Comparison of ENCODE assay signal across 22 cellular contexts in genomic region chr12:67826148-67826547, GRCh38.
A peak's percentile ranks its signal among the peaks of the same experiment; 100 is the strongest.
DNase-seq lines count a peak whose midpoint lies in the region; ATAC-seq and TF ChIP-seq lines count a peak whose summit lies in the region.
"Had no signal": no experiment of that assay in that cellular context is flagged by ENCODE, and none has a peak within 500 bp of the region (broad histone marks: within the 10 kb centered on the region; RNA-seq: fewer than 3 reads in every experiment).

No MANE protein-coding gene starts in this region.

- H3K9ac ChIP-seq in trophoblast cell (ENCODE audit: low read length): no peak overlapping the region

- H2AFZ ChIP-seq in ACC112 (ENCODE audit: low read length, unreplicated experiment) (peak overlapping the region; percentile 21), GM23338 (peak overlapping the region; percentile 35; the same call in 1 of the 2 replicates), trophoblast cell (ENCODE audit: insufficient read depth, low read length, poor library complexity) (no peak overlapping the region)

- H4K12ac ChIP-seq in trophoblast cell (ENCODE audit: low read depth, low read length): no peak overlapping the region

- TF ChIP-seq EP300 in gastroesophageal sphincter (IDR thresholded peaks at IDR 0.05): no peak

- H3K27ac Mint-ChIP-seq in GM23338 (no peak overlapping the region), Caco-2 (ENCODE audit: unreplicated experiment) (no peak overlapping the region)
- H3K27ac Mint-ChIP-seq: CD8-positive, alpha-beta T cell; T-helper 17 cell had no signal

- no peak overlapping the region for H3K27ac ChIP-seq in ACC112 (ENCODE audit: low read depth, low read length)
- no peak overlapping the region for H3K27ac ChIP-seq in GM23338 (ENCODE audit: low read depth)
- H3K27ac ChIP-seq in gastroesophageal sphincter: peak overlapping the region; percentile 86 to 99 (median 90)
- peak overlapping the region; percentile 80 for H3K27ac ChIP-seq in trophoblast cell (ENCODE audit: low read depth, low read length)
- H3K27ac ChIP-seq: SJCRH30, WERI-Rb-1 had no signal

- no peaks in the 10 kb centered on the region for H3F3A ChIP-seq in GM23338 (replicated peaks; ENCODE audit: low read depth)

- H3K36me3 Mint-ChIP-seq in GM23338 (ENCODE audit: low read depth) (no peaks in the 10 kb centered on the region), Caco-2 (ENCODE audit: insufficient read depth, unreplicated experiment) (no peaks in the 10 kb centered on the region)
- H3K36me3 Mint-ChIP-seq: CD8-positive, alpha-beta T cell had no signal

- no peak overlapping the region for H3K4ac ChIP-seq in trophoblast cell (ENCODE audit: low read depth, low read length)

- no peak overlapping the region for H2BK5ac ChIP-seq in trophoblast cell (ENCODE audit: low read depth, low read length, poor library complexity)

- H3K23ac ChIP-seq in trophoblast cell (ENCODE audit: low read length): no peak overlapping the region

- H3K27me3 ChIP-seq in ACC112 (ENCODE audit: insufficient read depth, low read length) (no peaks in the 10 kb centered on the region), GM23338 (ENCODE audit: insufficient read depth) (no peaks in the 10 kb centered on the region), gastroesophageal sphincter (no peaks in the 10 kb centered on the region), trophoblast cell (ENCODE audit: insufficient read depth, low read length) (no peaks in the 10 kb centered on the region), Caco-2 (replicated peaks; ENCODE audit: control insufficient read depth, insufficient read depth, low read length) (no peaks in the 10 kb centered on the region)
- H3K27me3 ChIP-seq: SJCRH30 had no signal

- H3K27me3 Mint-ChIP-seq in GM23338 (ENCODE audit: insufficient read depth, low read depth, poor library complexity) (no peaks in the 10 kb centered on the region), Caco-2 (ENCODE audit: insufficient read depth, unreplicated experiment) (no peaks in the 10 kb centered on the region)
- H3K27me3 Mint-ChIP-seq: T-helper 17 cell had no signal

- peaks cover 10% of the 10 kb centered on the region; the same call in 1 of the 2 replicates for H3K9me2 ChIP-seq in GM23338 (ENCODE audit: insufficient read depth)

- H3K4me1 Mint-ChIP-seq in GM23338 (peaks cover 4% of the 10 kb centered on the region; the same call in 2 of the 3 replicates), Caco-2 (ENCODE audit: low read depth, unreplicated experiment) (no peaks in the 10 kb centered on the region)

- POLR2A ChIA-PET in Caco-2 (lab: Charles Lee): no interaction called here

- 24 to 45% methylated on average over 2 of the region's 2 CpGs for WGBS in gastroesophageal sphincter (ENCODE audit: low coverage in 1 of 2), 2 donors
- no CpG with 5 or more reads among the region's 2 CpGs for WGBS in trophoblast cell (ENCODE audit: extremely low coverage, insufficient coverage, insufficient read length)

- H4K91ac ChIP-seq in trophoblast cell (ENCODE audit: low read depth, low read length): no peak overlapping the region

- no peaks in the 10 kb centered on the region for H4K20me1 ChIP-seq in GM23338 (replicated peaks; ENCODE audit: insufficient read depth)

- H3K4me3 ChIP-seq in ACC112 (ENCODE audit: low read depth, low read length): no peak overlapping the region
- H3K4me3 ChIP-seq in GM23338: no peak overlapping the region
- H3K4me3 ChIP-seq in gastroesophageal sphincter: no peak overlapping the region
- H3K4me3 ChIP-seq in trophoblast cell (ENCODE audit: low read depth, low read length): no peak overlapping the region
- H3K4me3 ChIP-seq in Caco-2 (ENCODE audit: low read depth, low read length): no peak overlapping the region
- H3K4me3 ChIP-seq: K562, SJCRH30 had no signal

- H2BK120ac ChIP-seq in trophoblast cell (ENCODE audit: insufficient read depth, low read length, poor library complexity): no peak overlapping the region

- ATAC-seq in GM23338 (no peak), gastroesophageal sphincter (peak; percentile 34), GM21390 (IDR thresholded peaks at IDR 0.05; ENCODE audit: unreplicated experiment) (no peak)
- ATAC-seq: CD8-positive, alpha-beta T cell; K562; PC-3; T-helper 17 cell had no signal

- H3K36me3 ChIP-seq in ACC112 (ENCODE audit: insufficient read depth, low read length) (no peaks in the 10 kb centered on the region), GM23338 (ENCODE audit: insufficient read depth) (no peaks in the 10 kb centered on the region), gastroesophageal sphincter (no peaks in the 10 kb centered on the region), trophoblast cell (ENCODE audit: control insufficient read depth in 1 of 2, insufficient read depth in 2 of 2, low read length in 2 of 2) (no peaks in the 10 kb centered on the region), Caco-2 (ENCODE audit: control insufficient read depth, insufficient read depth, low read length) (no peaks in the 10 kb centered on the region)
- H3K36me3 ChIP-seq: SJCRH30, WERI-Rb-1 had no signal

- no peaks in the 10 kb centered on the region for H3K79me2 ChIP-seq in ACC112 (ENCODE audit: control insufficient read depth, insufficient read depth, low read length, unreplicated experiment)
- H3K79me2 ChIP-seq in GM23338 (replicated peaks; ENCODE audit: insufficient read depth): no peaks in the 10 kb centered on the region
- H3K79me2 ChIP-seq in trophoblast cell (ENCODE audit: control insufficient read depth, insufficient read depth, low read length, poor library complexity): no peaks in the 10 kb centered on the region

- H4K8ac ChIP-seq in trophoblast cell (ENCODE audit: low read depth, low read length): no peak overlapping the region

- DNase-seq in GM23338 (ENCODE audit: low spot score) (no peak), trophoblast cell (peak in 1 of 2 donors; percentile 4), Caco-2 (no peak), 8988T (no peak), SKM-1 (lab: John Stamatoyannopoulos, UW; ENCODE audit: unreplicated experiment) (no peak)
- DNase-seq: activated effector memory CD4-positive, alpha-beta T cell treated with anti-CD3 and anti-CD28 coated beads, Interleukin-2, amount 50 U/mL, for 16 hours; caudate nucleus; CD8-positive, alpha-beta T cell; DMS53; foreskin melanocyte; NCI-H187; NCI-H2227 treated with DMSO at 0.1 percent for 48 hours; PC-3; SJCRH30; stimulated activated CD8-positive, alpha-beta memory T cell treated with anti-CD3 and anti-CD28 coated beads, Interleukin-4, amount 100 ng/mL, for 48 hours; T-helper 17 cell; WERI-Rb-1 had no signal

- TF ChIP-seq CTCF in GM23338 (conservative IDR thresholded peaks at IDR 0.05; ENCODE audit: low read depth in 2 of 2) (no peak), gastroesophageal sphincter (IDR thresholded peaks at IDR 0.05) (no peak), Caco-2 (IDR thresholded peaks at IDR 0.05; ENCODE audit: insufficient read depth in 1 of 2, low read depth in 1 of 2, low read length in 1 of 2, severe bottlenecking in 1 of 2, unreplicated experiment in 1 of 2) (no peak)

- H3K9me3 Mint-ChIP-seq in GM23338: no peaks in the 10 kb centered on the region
- no peaks in the 10 kb centered on the region for H3K9me3 Mint-ChIP-seq in Caco-2 (ENCODE audit: unreplicated experiment)
- H3K9me3 Mint-ChIP-seq: CD8-positive, alpha-beta T cell had no signal

- intact Hi-C loops in Caco-2 (cut with micrococcal nuclease; ENCODE audit: unreplicated experiment): no loop called here

- no peak overlapping the region for H3K4me2 ChIP-seq in GM23338
- no peak overlapping the region for H3K4me2 ChIP-seq in trophoblast cell (ENCODE audit: low read length)

- no TSS peak for BruUV-seq in Caco-2 (replicated peaks; lab: Mats Ljungman, UMichigan)

- no peak for TF ChIP-seq POLR2A in gastroesophageal sphincter (IDR thresholded peaks at IDR 0.05)

- no peak overlapping the region for H3K18ac ChIP-seq in trophoblast cell (ENCODE audit: low read length)

- no peaks in the 10 kb centered on the region for H3K9me3 ChIP-seq in gastroesophageal sphincter
- H3K9me3 ChIP-seq in trophoblast cell (ENCODE audit: insufficient read depth, low read depth, low read length): no peaks in the 10 kb centered on the region
- no peaks in the 10 kb centered on the region for H3K9me3 ChIP-seq in Caco-2

- peaks cover 14% of the 10 kb centered on the region for H3K4me1 ChIP-seq in ACC112 (ENCODE audit: control insufficient read depth, insufficient read depth, low read length, unreplicated experiment)
- 0 out of 2 replicates have a peak, but pooled peaks cover 5% of the 10 kb centered on the region for H3K4me1 ChIP-seq in GM23338 (ENCODE audit: insufficient read depth)
- H3K4me1 ChIP-seq in gastroesophageal sphincter: peaks cover 8 to 31% (median 10%) of the 10 kb centered on the region in 3 donors
- H3K4me1 ChIP-seq in trophoblast cell (ENCODE audit: control insufficient read depth in 1 of 2, insufficient read depth in 2 of 2, low read length in 2 of 2): peaks cover 0 to 8% of the 10 kb centered on the region in 2 experiments
- no peaks in the 10 kb centered on the region for H3K4me1 ChIP-seq in Caco-2

- no peak overlapping the region for H2BK12ac ChIP-seq in trophoblast cell (ENCODE audit: low read length)

- H3K79me1 ChIP-seq in trophoblast cell (ENCODE audit: low read length): peaks cover 12% of the 10 kb centered on the region

- H2AK5ac ChIP-seq in trophoblast cell (ENCODE audit: low read length): no peak overlapping the region

- H3K14ac ChIP-seq in trophoblast cell (ENCODE audit: low read length): no peak overlapping the region

- H3K4me3 Mint-ChIP-seq in GM23338 (no peak overlapping the region), Caco-2 (ENCODE audit: unreplicated experiment) (no peak overlapping the region)
- H3K4me3 Mint-ChIP-seq: CD8-positive, alpha-beta T cell; neural crest cell; T-helper 17 cell had no signal

- CTCF ChIA-PET in Caco-2 (lab: Charles Lee): no interaction called here

TF ChIP-seq in GM23338, 12 proteins besides CTCF, POLR2A, EP300 and RAD21:
- TF ChIP-seq JUNB (IDR thresholded peaks at IDR 0.05; ENCODE audit: unreplicated experiment) (no peak), CREB1 (CRISPR knock-in tag; IDR thresholded peaks at IDR 0.05; ENCODE audit: low read depth) (no peak)

Comparison
In these comparisons a context has a peak if more than half of its experiments do, and no peak if none do; other contexts are left out.
1. H3K27ac ChIP-seq: peak in gastroesophageal sphincter (4 of 4) and trophoblast cell (single experiment); none in ACC112 (single experiment) and GM23338 (single experiment).